Comparison of ENCODE assay signal across 10 cellular contexts in the genomic region with DNA sequence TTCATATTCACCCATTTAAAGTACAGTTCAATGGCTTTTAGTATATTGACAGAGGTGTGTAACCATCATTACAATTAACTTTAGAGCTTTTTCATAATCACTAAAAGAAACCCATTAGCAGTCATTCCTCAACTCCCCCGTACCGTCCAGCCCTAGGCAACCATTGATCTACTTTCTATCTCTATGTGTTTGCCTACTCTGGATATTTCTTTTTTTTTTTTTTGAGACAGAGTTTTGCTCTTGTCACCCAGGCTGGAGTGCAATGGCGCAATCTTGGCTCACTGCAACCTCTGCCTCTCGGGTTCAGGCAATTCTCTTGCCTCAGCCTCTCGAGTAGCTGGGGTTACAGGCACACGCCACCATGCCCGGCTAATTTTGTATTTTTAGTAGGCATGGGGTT. TPM values are rescaled to one million over a fixed set of nuclear protein-coding genes. Genes with fewer than 3 reads are reported as not detected.
"Had no signal": no experiment of that assay in that cellular context is flagged by ENCODE, and none has a peak within 500 bp of the region (broad histone marks: within the 10 kb centered on the region; RNA-seq: fewer than 3 reads in every experiment).

No MANE protein-coding gene starts in this region.

RNA-seq across cellular contexts. Expression of a gene that starts 48.6 kb away (rescaled TPM):
- total RNA-seq: activated B cell treated with CpG ODN at 0.5 μM for 24 hours; activated CD4-positive, alpha-beta memory T cell treated with anti-CD3 and anti-CD28 coated beads, Interleukin-2, amount 10 ng/mL, durations not matched to agents 7 days and 5 days; activated CD4-positive, alpha-beta T cell treated with anti-CD3 and anti-CD28 coated beads, Interleukin-2, amount 10 ng/mL, durations not matched to agents 24 days and 14 days; activated CD4-positive, alpha-beta T cell treated with anti-CD3 and anti-CD28 coated beads, Interleukin-2, amount 10 ng/mL, durations not matched to agents 7 days and 5 days; activated CD8-positive, alpha-beta memory T cell treated with anti-CD3 and anti-CD28 coated beads for 36 hours; T-cell; T-helper 1 cell treated with Interleukin-12 subunit alpha and Interleukin-12 subunit beta and Interleukin-4 antibody, amounts not matched to agents 30 ng/mL and 1 ng/mL, for 36 hours; T-helper 17 cell; T-helper 2 cell treated with Interferon-gamma antibody and Interleukin-4, amounts not matched to agents 100 ng/mL and 5 ng/mL, for 36 hours; WTC11 had no signal
